Comparison of ENCODE assay signal across 8 cellular contexts in the genomic region with DNA sequence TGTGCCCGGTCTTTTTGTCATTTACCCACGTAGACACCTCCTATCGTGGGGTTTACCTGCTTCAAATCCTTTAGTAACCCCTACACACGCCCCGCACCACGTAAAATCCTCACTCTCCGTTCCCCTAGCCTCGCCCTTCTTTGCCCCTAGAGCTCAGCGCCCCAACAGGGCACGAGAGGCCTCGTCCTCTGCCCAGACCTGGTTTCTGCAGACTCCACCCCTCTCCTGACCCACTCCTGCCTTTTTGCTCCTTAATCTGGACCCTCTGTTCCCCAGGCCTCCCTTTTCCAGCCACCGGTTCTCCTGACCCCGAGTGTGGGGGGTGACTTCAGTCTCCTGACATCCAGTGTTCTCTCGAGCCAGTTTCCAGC. TPM values are rescaled to one million over a fixed set of nuclear protein-coding genes. Genes with fewer than 3 reads are reported as not detected.
DNase-seq lines count a peak whose midpoint lies in the region; ATAC-seq and TF ChIP-seq lines count a peak whose summit lies in the region.

No MANE protein-coding gene starts in this region.

- H3K27me3 ChIP-seq in ascending aorta (no peaks in the 10 kb centered on the region), stomach (no peaks in the 10 kb centered on the region)

- H3K9me3 ChIP-seq in ascending aorta (peaks cover 7 to 38% of the 10 kb centered on the region in 2 donors), stomach (peaks cover 2 to 61% (median 29%) of the 10 kb centered on the region in 4 donors)

- H3K36me3 ChIP-seq in ascending aorta, result peaks cover 34 to 56% of the 10 kb centered on the region in 2 donors
- peaks cover 15 to 69% (median 50%) of the 10 kb centered on the region in 4 donors for H3K36me3 ChIP-seq in stomach

- no peak for TF ChIP-seq POLR2A in stomach (IDR thresholded peaks at IDR 0.05)

- DNase-seq in GM03348 (ENCODE audit: low spot score), result peak; percentile 43
- peak; percentile 36 for DNase-seq in HPDE6-E6E7 (ENCODE audit: extremely low spot score)
- DNase-seq in ascending aorta (ENCODE audit: low spot score in 2 of 2), result peak in 1 of 2 donors; percentile 65
- DNase-seq in inferior parietal cortex (ENCODE audit: extremely low spot score), result peak; percentile 1
- no peak for DNase-seq in stomach
- no peak for DNase-seq in NCI-H1436 (lab: John Stamatoyannopoulos, UW)
- DNase-seq in NCI-H2107 treated with DMSO at 0.1 percent for 48 hours (lab: John Stamatoyannopoulos, UW; ENCODE audit: unreplicated experiment), result no peak

- ATAC-seq in GM18517 (IDR thresholded peaks at IDR 0.05; ENCODE audit: unreplicated experiment), result no peak

- H3K4me1 ChIP-seq in ascending aorta (peaks cover 7 to 15% of the 10 kb centered on the region in 2 donors), stomach (peaks cover 7 to 23% (median 19%) of the 10 kb centered on the region in 4 donors)

- WGBS in stomach, 5 donors, result 3 to 5% (median 3%) methylated on average over 14 of the region's 14 CpGs

- TF ChIP-seq EP300 in stomach (IDR thresholded peaks at IDR 0.05), result no peak

- intact Hi-C loops in ascending aorta (cut with DNase I) (loop anchor here (10.0 kb wide), 1 partner anchor 337 kb away; the partner anchor contains the start of gene ZNF611), stomach (cut with DNase I; ENCODE audit: low total_unique reads) (no loop called here)

- H3K27ac ChIP-seq in ascending aorta (peak overlapping the region; percentile 64 to 84), stomach (peak overlapping the region; percentile 61 to 83 (median 76))

- TF ChIP-seq CTCF in ascending aorta (IDR thresholded peaks at IDR 0.05), result no peak
- no peak for TF ChIP-seq CTCF in stomach (IDR thresholded peaks at IDR 0.05)

- H3K4me3 ChIP-seq in ascending aorta (peak overlapping the region; percentile 79 to 90), stomach (peak overlapping the region; percentile 72 to 85 (median 80))

RNA-seq across cellular contexts. Expression of gene ZNF528, which starts 0.4 kb away (rescaled TPM):
- total RNA-seq in ascending aorta (4.0 TPM), stomach (10 to 100 TPM; 11.7 to 40.8 (median 16.2) TPM)
- 1 to 10 TPM; 3.7 to 9.0 (median 5.7) TPM for polyA plus RNA-seq in stomach

RNA-seq across cellular contexts. Expression of gene ZNF880, which starts 28.4 kb away (rescaled TPM):
- 21.5 TPM for total RNA-seq in ascending aorta
- total RNA-seq in stomach, result 10 to 100 TPM in 3 of 5 donors, 1 to 10 TPM in 2; 4.1 to 44.2 (median 11.6) TPM
- 10 to 100 TPM in 2 of 3 donors, 1 to 10 TPM in 1; 8.4 to 10.4 (median 10.2) TPM for polyA plus RNA-seq in stomach

RNA-seq across cellular contexts. Expression of gene ZNF534, which starts 30.9 kb away (rescaled TPM):
- total RNA-seq in ascending aorta, result not detected
- total RNA-seq in stomach, result under 1 TPM in 1 of 5 donors, not detected in 4; 0.37 TPM
- under 1 TPM in 1 of 3 donors, not detected in 2; 0.08 TPM for polyA plus RNA-seq in stomach

RNA-seq across cellular contexts. Expression of gene ZNF578, which starts 55.3 kb away (rescaled TPM):
- not detected for total RNA-seq in ascending aorta
- total RNA-seq in stomach, result 1 to 10 TPM in 1 of 5 donors, under 1 TPM in 1, not detected in 3; 0.45 to 4.4 TPM
- polyA plus RNA-seq in stomach, result under 1 TPM in 2 of 3 donors, not detected in 1; 0.25 to 0.43 TPM

Comparison
In these comparisons a context has a peak if more than half of its experiments do, and no peak if none do; other contexts are left out.
1. DNase-seq: peak in GM03348 (single experiment), HPDE6-E6E7 (single experiment) and inferior parietal cortex (single experiment); none in stomach (single experiment), NCI-H1436 (single experiment) and NCI-H2107 treated with DMSO at 0.1 percent for 48 hours (single experiment).